Comparison of ENCODE assay signal across 32 cellular contexts in genomic region chr20:9110916-9111432, GRCh38. TPM values are rescaled to one million over a fixed set of nuclear protein-coding genes. Genes with fewer than 3 reads are reported as not detected.
DNase-seq lines count a peak whose midpoint lies in the region; ATAC-seq, FAIRE-seq and TF ChIP-seq lines count a peak whose summit lies in the region.
"Had no signal": no experiment of that assay in that cellular context is flagged by ENCODE, and none has a peak within 500 bp of the region (broad histone marks: within the 10 kb centered on the region; RNA-seq: fewer than 3 reads in every experiment).

No MANE protein-coding gene starts in this region.

- H3K4me1 Mint-ChIP-seq in T-cell, result no peaks in the 10 kb centered on the region
- H3K4me1 Mint-ChIP-seq: CD14-positive monocyte; IgD-negative memory B cell; stimulated activated effector memory CD8-positive, alpha-beta T cell treated with anti-CD3 and anti-CD28 coated beads, Interleukin-12 subunit alpha, Interleukin-12 subunit beta, amount 100 ng/mL, for 72 hours had no signal

- no peak overlapping the region for H3K27ac Mint-ChIP-seq in T-cell
- H3K27ac Mint-ChIP-seq: activated CD8-positive, alpha-beta T cell treated with anti-CD3 and anti-CD28 coated beads, Interleukin-2, amount 10 ng/mL, durations not matched to agents 7 days and 5 days; activated T-helper 2 cell treated with anti-CD3 and anti-CD28 coated beads, Interferon-gamma antibody, Interleukin-2, Interleukin-4, amounts not matched to agents 10 μg/mL and 5 μg/mL and 100 μg/mL, durations not matched to agents 14 hours and 24 hours and 36 hours; CD14-positive monocyte; IgD-negative memory B cell; neural progenitor cell; stimulated activated effector memory CD8-positive, alpha-beta T cell treated with anti-CD3 and anti-CD28 coated beads, Interleukin-12 subunit alpha, Interleukin-12 subunit beta, amount 100 ng/mL, for 72 hours; T-helper 1 cell treated with Interleukin-12 subunit alpha and Interleukin-12 subunit beta and Interleukin-4 antibody, amounts not matched to agents 30 μg/mL and 1 μg/mL, for 36 hours; type B pancreatic cell had no signal

- H3K4me3 ChIP-seq in esophagus squamous epithelium, result no peak overlapping the region
- no peak overlapping the region for H3K4me3 ChIP-seq in pancreas
- H3K4me3 ChIP-seq: left lung, neural progenitor cell, right lobe of liver had no signal

- intact Hi-C loops in esophagus squamous epithelium (cut with DNase I), result no loop called here
- intact Hi-C loops in pancreas (cut with DNase I), result no loop called here

- DNase-seq in GM03348 (ENCODE audit: low spot score) (peak; percentile 8), M059J (ENCODE audit: low read depth) (peak; percentile 36), esophagus squamous epithelium (lab: John Stamatoyannopoulos, UW) (no peak), pancreas (no peak), T-cell (no peak), NCI-H2029 (lab: John Stamatoyannopoulos, UW) (no peak)
- no peak for DNase-seq in stimulated activated naive CD8-positive, alpha-beta T cell treated with anti-CD3 and anti-CD28 coated beads, Interleukin-15, Interleukin-2, amounts not matched to agents 100 U/mL and 50 U/mL, for 24 hours
- DNase-seq: activated CD4-positive, CD25-positive, alpha-beta regulatory T cell treated with anti-CD3 and anti-CD28 coated beads, Interleukin-2, amount 50 U/mL, for 72 hours; activated CD8-positive, alpha-beta T cell treated with anti-CD3 and anti-CD28 coated beads, Interleukin-2, amount 10 ng/mL, durations not matched to agents 7 days and 5 days; activated naive CD4-positive, alpha-beta T cell treated with anti-CD3 and anti-CD28 coated beads, Interleukin-2, amount 50 U/mL, for 16 hours; amniotic stem cell; brain microvascular endothelial cell; Caco-2; DMS79; glutamatergic neuron; left lung; NCI-H1105 treated with DMSO at 0.1 percent for 48 hours; NCI-H187 treated with DMSO at 0.1 percent for 48 hours; NCI-H510A treated with DMSO at 0.1 percent for 48 hours; NK-92 treated with Interleukin-12 subunit alpha and Interleukin-12 subunit beta, amount 100 ng/mL, for 24 hours; right lobe of liver; SK-N-SH; stimulated activated CD4-positive, alpha-beta T cell treated with anti-CD3 and anti-CD28 coated beads, Interleukin-4, amount 100 ng/mL, for 4 hours; substantia nigra had no signal

- FAIRE-seq in pancreas (lab: Jason Lieb, UNC), result peak; percentile 13
- FAIRE-seq: G401.6 had no signal

- H3K27me3 ChIP-seq in esophagus squamous epithelium (no peaks in the 10 kb centered on the region), pancreas (no peaks in the 10 kb centered on the region)
- H3K27me3 ChIP-seq: brain microvascular endothelial cell, left lung, neural progenitor cell, right lobe of liver had no signal

- no peaks in the 10 kb centered on the region for H3K27me3 Mint-ChIP-seq in T-cell
- H3K27me3 Mint-ChIP-seq: IgD-negative memory B cell, type B pancreatic cell had no signal

- H3K27ac ChIP-seq in esophagus squamous epithelium, result peak overlapping the region in 3 of 4 donors; percentile 38 to 60 (median 47)
- H3K27ac ChIP-seq in pancreas, result no peak overlapping the region
- H3K27ac ChIP-seq: brain microvascular endothelial cell, neural progenitor cell, right lobe of liver had no signal

- no peak for TF ChIP-seq POLR2A in esophagus squamous epithelium (IDR thresholded peaks at IDR 0.05)

- H3K9me3 ChIP-seq in esophagus squamous epithelium (no peaks in the 10 kb centered on the region), pancreas (no peaks in the 10 kb centered on the region)
- H3K9me3 ChIP-seq: Caco-2, left lung, right lobe of liver, SK-N-SH had no signal

- H3K4me1 ChIP-seq in esophagus squamous epithelium (peaks cover 0 to 34% (median 5%) of the 10 kb centered on the region in 3 donors), pancreas (no peaks in the 10 kb centered on the region)
- H3K4me1 ChIP-seq: Caco-2, left lung, right lobe of liver had no signal

- CTCF ChIA-PET in T-cell (lab: Charles Lee), result no interaction called here

- H3K9me3 Mint-ChIP-seq in T-cell, result no peaks in the 10 kb centered on the region
- H3K9me3 Mint-ChIP-seq: activated T-helper 2 cell treated with anti-CD3 and anti-CD28 coated beads, Interferon-gamma antibody, Interleukin-2, Interleukin-4, amounts not matched to agents 10 μg/mL and 5 μg/mL and 100 μg/mL, durations not matched to agents 14 hours and 24 hours and 36 hours; CD14-positive monocyte; neural progenitor cell; stimulated activated effector memory CD8-positive, alpha-beta T cell treated with anti-CD3 and anti-CD28 coated beads, Interleukin-12 subunit alpha, Interleukin-12 subunit beta, amount 100 ng/mL, for 72 hours; T-helper 1 cell treated with Interleukin-12 subunit alpha and Interleukin-12 subunit beta and Interleukin-4 antibody, amounts not matched to agents 30 μg/mL and 1 μg/mL, for 36 hours; type B pancreatic cell had no signal

- POLR2A ChIA-PET in T-cell (lab: Charles Lee), result no interaction called here

- H3K4me3 Mint-ChIP-seq in T-cell, result no peak overlapping the region
- H3K4me3 Mint-ChIP-seq: activated CD8-positive, alpha-beta T cell treated with anti-CD3 and anti-CD28 coated beads, Interleukin-2, amount 10 ng/mL, durations not matched to agents 7 days and 5 days; CD14-positive monocyte; IgD-negative memory B cell; neural progenitor cell; stimulated activated effector memory CD8-positive, alpha-beta T cell treated with anti-CD3 and anti-CD28 coated beads, Interleukin-12 subunit alpha, Interleukin-12 subunit beta, amount 100 ng/mL, for 72 hours; T-helper 1 cell treated with Interleukin-12 subunit alpha and Interleukin-12 subunit beta and Interleukin-4 antibody, amounts not matched to agents 30 μg/mL and 1 μg/mL, for 36 hours; type B pancreatic cell had no signal

- WGBS in esophagus squamous epithelium, 2 donors, result 49 to 55% methylated on average over 3 of the region's 3 CpGs
- 55 to 65% methylated on average over 3 of the region's 3 CpGs for WGBS in pancreas, 2 donors

- ATAC-seq in pancreas (no peak), T-cell (replicated peaks in 1 of 4) (no peak)
- no peak for ATAC-seq in stimulated activated naive CD8-positive, alpha-beta T cell treated with anti-CD3 and anti-CD28 coated beads, Interleukin-15, Interleukin-2, amounts not matched to agents 100 U/mL and 50 U/mL, for 24 hours
- ATAC-seq: activated CD8-positive, alpha-beta T cell treated with anti-CD3 and anti-CD28 coated beads, Interleukin-2, amount 10 ng/mL, durations not matched to agents 7 days and 5 days; left lung; right lobe of liver; stimulated activated effector memory CD8-positive, alpha-beta T cell treated with anti-CD3 and anti-CD28 coated beads, Interleukin-12 subunit alpha, Interleukin-12 subunit beta, amount 100 ng/mL, for 72 hours had no signal

- no peaks in the 10 kb centered on the region for H3K36me3 Mint-ChIP-seq in T-cell
- H3K36me3 Mint-ChIP-seq: CD14-positive monocyte; IgD-negative memory B cell; neural progenitor cell; stimulated activated effector memory CD8-positive, alpha-beta T cell treated with anti-CD3 and anti-CD28 coated beads, Interleukin-12 subunit alpha, Interleukin-12 subunit beta, amount 100 ng/mL, for 72 hours; type B pancreatic cell had no signal

- TF ChIP-seq CTCF in esophagus squamous epithelium (IDR thresholded peaks at IDR 0.05) (no peak), pancreas (IDR thresholded peaks at IDR 0.05) (no peak)

- H3K36me3 ChIP-seq in esophagus squamous epithelium (no peaks in the 10 kb centered on the region), pancreas (no peaks in the 10 kb centered on the region)
- H3K36me3 ChIP-seq: brain microvascular endothelial cell, left lung, neural progenitor cell, right lobe of liver had no signal

RNA-seq across cellular contexts. Expression of gene PLCB4, which starts 42.1 kb away (rescaled TPM):
- total RNA-seq in M059J (2014; rRNA removed; shearing (Covaris generic)), result 8.0 and 16.1 TPM in 2 replicates
- 10 to 100 TPM in 1 of 4 donors, 1 to 10 TPM in 3; 1.1 to 13.7 (median 2.8) TPM for total RNA-seq in esophagus squamous epithelium
- total RNA-seq in pancreas, result 1 to 10 TPM in 5 of 6 donors, under 1 TPM in 1; 0.56 to 6.4 (median 2.2) TPM
- polyA plus RNA-seq in pancreas, result 1 to 10 TPM; 1.8 to 9.3 TPM
- under 1 TPM in 2 of 5 donors, not detected in 3; 0.06 to 0.07 TPM for total RNA-seq in T-cell
- total RNA-seq: activated CD8-positive, alpha-beta T cell treated with anti-CD3 and anti-CD28 coated beads, Interleukin-2, amount 10 ng/mL, durations not matched to agents 7 days and 5 days; activated T-helper 2 cell treated with anti-CD3 and anti-CD28 coated beads, Interferon-gamma antibody, Interleukin-2, Interleukin-4, amounts not matched to agents 10 μg/mL and 5 μg/mL and 100 μg/mL, durations not matched to agents 14 hours and 24 hours and 36 hours had no signal
- polyA plus RNA-seq: CD14-positive monocyte, IgD-negative memory B cell had no signal

Comparison
In these comparisons a context has a peak if more than half of its experiments do, and no peak if none do; other contexts are left out.
1. DNase-seq: peak in GM03348 (single experiment) and M059J (single experiment); none in esophagus squamous epithelium (single experiment), pancreas (0 of 6), T-cell (0 of 34), stimulated activated naive CD8-positive, alpha-beta T cell treated with anti-CD3 and anti-CD28 coated beads, Interleukin-15, Interleukin-2, amounts not matched to agents 100 U/mL and 50 U/mL, for 24 hours (single experiment) and NCI-H2029 (single experiment).
2. H3K27ac ChIP-seq: peak in esophagus squamous epithelium (3 of 4); none in pancreas (0 of 4).